16 cellular contexts compared by ENCODE assay signal in the genomic region with DNA sequence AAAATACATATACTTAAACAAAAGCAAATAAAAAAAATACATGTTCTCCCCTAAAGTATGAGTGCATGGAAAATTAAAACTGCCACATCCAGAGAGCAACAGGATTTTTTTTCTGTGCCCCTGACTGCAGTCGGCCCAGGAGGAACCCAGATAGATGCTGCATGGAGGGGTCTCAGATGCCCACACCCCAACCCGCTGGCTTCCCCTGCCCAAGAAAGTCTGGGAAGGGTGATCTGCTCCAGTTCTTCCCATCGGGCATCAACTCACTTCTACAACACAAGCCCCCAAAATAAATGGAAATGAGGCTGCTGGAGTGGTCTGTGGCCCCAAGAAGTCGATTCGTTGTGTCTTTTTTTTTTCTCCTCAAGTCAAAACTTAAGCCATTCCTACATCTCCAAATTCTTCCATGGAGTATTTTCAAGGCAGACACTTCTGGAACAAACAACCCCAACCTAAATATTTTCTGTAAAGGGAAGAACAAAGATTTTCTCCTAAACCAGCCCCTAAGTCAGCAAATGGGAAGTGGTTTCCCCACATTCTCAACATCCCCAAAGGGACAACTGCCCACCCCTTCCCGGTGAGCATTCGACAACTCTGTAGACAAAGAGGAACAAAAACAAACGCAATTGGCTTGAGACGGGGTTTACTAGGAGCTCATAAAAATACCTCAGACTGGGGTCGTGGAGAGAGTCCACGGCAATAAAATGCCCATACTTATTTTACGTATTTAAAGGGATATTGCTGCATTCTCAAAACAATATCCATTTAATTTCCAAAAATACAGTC. TPM values are rescaled to one million over a fixed set of nuclear protein-coding genes. Genes with fewer than 3 reads are reported as not detected.
DNase-seq lines count a peak whose midpoint lies in the region; ATAC-seq and TF ChIP-seq lines count a peak whose summit lies in the region.
"Had no signal": no experiment of that assay in that cellular context is flagged by ENCODE, and none has a peak within 500 bp of the region (broad histone marks: within the 10 kb centered on the region; RNA-seq: fewer than 3 reads in every experiment).

No MANE protein-coding gene starts in this region.

- intact Hi-C loops in sciatic nerve (cut with DNase I), result no loop called here

- H3K9me3 ChIP-seq in hepatocyte (ENCODE audit: low read depth), result no peaks in the 10 kb centered on the region

- H3K27me3 Mint-ChIP-seq in stimulated activated naive B cell treated with anti-CD40 and anti-IgM and Interleukin-4, amounts not matched to agents 10 μg/mL and 1 μg/mL and 100 μg/mL, for 72 hours, result peaks cover 6 to 13% of the 10 kb centered on the region in 2 donors
- H3K27me3 Mint-ChIP-seq: naive B cell had no signal

- peaks cover 61% of the 10 kb centered on the region for H3K79me2 ChIP-seq in hepatocyte

- H3K27ac Mint-ChIP-seq in stimulated activated naive B cell treated with anti-CD40 and anti-IgM and Interleukin-4, amounts not matched to agents 10 μg/mL and 1 μg/mL and 100 μg/mL, for 72 hours, result no peak overlapping the region
- H3K27ac Mint-ChIP-seq: naive B cell; stimulated activated naive CD8-positive, alpha-beta T cell treated with anti-CD3 and anti-CD28 coated beads, Interleukin-15, Interleukin-2, amounts not matched to agents 100 ng/mL and 50 ng/mL, for 24 hours had no signal

- H3K27ac ChIP-seq in hepatocyte, result peak overlapping the region; percentile 81

- H3K4me1 Mint-ChIP-seq in stimulated activated naive B cell treated with anti-CD40 and anti-IgM and Interleukin-4, amounts not matched to agents 10 μg/mL and 1 μg/mL and 100 μg/mL, for 72 hours, result peaks cover 0 to 2% of the 10 kb centered on the region in 2 donors
- H3K4me1 Mint-ChIP-seq: naive B cell had no signal

- no peaks in the 10 kb centered on the region for H3K9me3 Mint-ChIP-seq in stimulated activated naive B cell treated with anti-CD40 and anti-IgM and Interleukin-4, amounts not matched to agents 10 μg/mL and 1 μg/mL and 100 μg/mL, for 72 hours
- H3K9me3 Mint-ChIP-seq: naive B cell; stimulated activated naive CD8-positive, alpha-beta T cell treated with anti-CD3 and anti-CD28 coated beads, Interleukin-15, Interleukin-2, amounts not matched to agents 100 ng/mL and 50 ng/mL, for 24 hours had no signal

- H3K9me2 ChIP-seq in hepatocyte (replicated peaks; ENCODE audit: insufficient read depth), result no peaks in the 10 kb centered on the region

- no peak overlapping the region for H3K4me3 ChIP-seq in hepatocyte
- H3K4me3 ChIP-seq: GM12878 had no signal

- H2AFZ ChIP-seq in hepatocyte, result no peak overlapping the region

- peak overlapping the region; percentile 69 for H3K4me2 ChIP-seq in hepatocyte

- H3K36me3 Mint-ChIP-seq in stimulated activated naive B cell treated with anti-CD40 and anti-IgM and Interleukin-4, amounts not matched to agents 10 μg/mL and 1 μg/mL and 100 μg/mL, for 72 hours, result no peaks in the 10 kb centered on the region
- H3K36me3 Mint-ChIP-seq: naive B cell had no signal

- H4K20me1 ChIP-seq in hepatocyte (ENCODE audit: insufficient read depth, poor library complexity, severe bottlenecking), result no peaks in the 10 kb centered on the region

- WGBS in hepatocyte (ENCODE audit: low lambda C conversion rate, missing lambda C conversion rate), result 39% methylated on average over 12 of the region's 12 CpGs

- no peaks in the 10 kb centered on the region for H3K27me3 ChIP-seq in hepatocyte

- in situ Hi-C loops in G401 (cut with HindIII; ENCODE audit: low sequenced_read_pairs), result no loop called here

- H3K4me3 Mint-ChIP-seq in stimulated activated naive B cell treated with anti-CD40 and anti-IgM and Interleukin-4, amounts not matched to agents 10 μg/mL and 1 μg/mL and 100 μg/mL, for 72 hours, result no peak overlapping the region
- H3K4me3 Mint-ChIP-seq: naive B cell; stimulated activated naive CD8-positive, alpha-beta T cell treated with anti-CD3 and anti-CD28 coated beads, Interleukin-15, Interleukin-2, amounts not matched to agents 100 ng/mL and 50 ng/mL, for 24 hours had no signal

- no peak for TF ChIP-seq CTCF in hepatocyte (IDR thresholded peaks at IDR 0.05; ENCODE audit: poor library complexity)
- no peak for TF ChIP-seq CTCF in GM10266 (IDR thresholded peaks at IDR 0.05; ENCODE audit: control insufficient read depth, insufficient read depth, low read depth, missing control alignments)

- peak; percentile 31 for ATAC-seq in sciatic nerve
- no peak for ATAC-seq in HG03139 (IDR thresholded peaks at IDR 0.05; ENCODE audit: unreplicated experiment)
- ATAC-seq in HG02885 (IDR thresholded peaks at IDR 0.05; ENCODE audit: poor library complexity, unreplicated experiment), result no peak
- no peak for ATAC-seq in stimulated activated naive B cell treated with anti-CD40 and anti-IgM and Interleukin-4, amounts not matched to agents 10 μg/mL and 1 μg/mL and 100 μg/mL, for 72 hours (replicated peaks)
- ATAC-seq: GM12878, left lobe of liver had no signal

- peaks cover 85% of the 10 kb centered on the region for H3K4me1 ChIP-seq in hepatocyte (ENCODE audit: insufficient read depth)

- no peaks in the 10 kb centered on the region for H3K36me3 ChIP-seq in hepatocyte (replicated peaks; ENCODE audit: insufficient read depth, low read depth)

- DNase-seq in G401 (ENCODE audit: low spot score) (peak; percentile 1), NOMO-1 treated with DMSO at 0.1 percent for 48 hours (lab: John Stamatoyannopoulos, UW; ENCODE audit: unreplicated experiment) (peak; percentile 48), hepatocyte (ENCODE audit: low spot score) (peak; percentile 43), sciatic nerve (ENCODE audit: low spot score) (no peak), GM10266 (ENCODE audit: extremely low spot score) (no peak)
- DNase-seq in stimulated activated naive B cell treated with anti-CD40 and anti-IgM and Interleukin-4, amounts not matched to agents 10 μg/mL and 1 μg/mL and 100 μg/mL, for 72 hours, result no peak
- DNase-seq: activated gamma-delta T cell treated with Interleukin-2 at 50 U/mL for 16 hours, foreskin fibroblast, H7, naive B cell, T-helper 2 cell had no signal

RNA-seq across cellular contexts. Expression of gene ROR2, which starts 46.7 kb away (rescaled TPM):
- total RNA-seq in G401 (2014; rRNA removed; shearing (Covaris generic)), result 1.4 and 3.2 TPM in 2 replicates
- total RNA-seq in hepatocyte (24.7 and 29.5 TPM in 2 replicates), sciatic nerve (3.0 TPM)
- 21.4 and 25.6 TPM in 2 replicates for polyA plus RNA-seq in hepatocyte

Comparison
In these comparisons a context has a peak if more than half of its experiments do, and no peak if none do; other contexts are left out.
1. DNase-seq: peak in G401 (single experiment), NOMO-1 treated with DMSO at 0.1 percent for 48 hours (single experiment) and hepatocyte (single experiment); none in sciatic nerve (single experiment), GM10266 (single experiment) and stimulated activated naive B cell treated with anti-CD40 and anti-IgM and Interleukin-4, amounts not matched to agents 10 μg/mL and 1 μg/mL and 100 μg/mL, for 72 hours (single experiment).